Comparison of ENCODE assay signal across 1 cellular context in the genomic region with DNA sequence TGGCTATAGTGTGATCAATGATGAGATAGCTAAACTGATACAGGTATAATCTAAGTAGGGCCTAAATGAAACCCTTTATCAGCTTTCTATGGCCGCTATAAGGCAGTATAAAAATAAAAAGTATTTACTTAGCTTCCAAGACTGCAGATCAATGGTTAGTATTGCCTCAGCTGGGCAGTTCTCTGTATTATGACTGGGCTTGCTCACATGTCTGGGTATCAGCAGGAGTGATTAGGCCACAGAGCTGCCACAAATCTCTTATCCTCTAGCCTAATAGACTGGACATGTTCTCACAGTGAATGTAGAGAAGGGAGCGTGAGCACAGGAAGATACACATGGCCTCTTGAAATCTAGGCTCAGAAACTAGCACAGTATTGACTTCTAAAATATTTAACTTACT.
TF ChIP-seq lines count a peak whose summit lies in the region.

No MANE protein-coding gene starts in this region.

TF ChIP-seq in SK-N-SH, 30 proteins besides CTCF, POLR2A, EP300 and RAD21 (continued from another document):
- no peak for TF ChIP-seq REST (IDR thresholded peaks at IDR 0.05; ENCODE audit: low read depth, low read length)
TF ChIP-seq in SK-N-SH: peak in this region for 0.
